Comparison of ENCODE assay signal across 1 cellular context in the genomic region with DNA sequence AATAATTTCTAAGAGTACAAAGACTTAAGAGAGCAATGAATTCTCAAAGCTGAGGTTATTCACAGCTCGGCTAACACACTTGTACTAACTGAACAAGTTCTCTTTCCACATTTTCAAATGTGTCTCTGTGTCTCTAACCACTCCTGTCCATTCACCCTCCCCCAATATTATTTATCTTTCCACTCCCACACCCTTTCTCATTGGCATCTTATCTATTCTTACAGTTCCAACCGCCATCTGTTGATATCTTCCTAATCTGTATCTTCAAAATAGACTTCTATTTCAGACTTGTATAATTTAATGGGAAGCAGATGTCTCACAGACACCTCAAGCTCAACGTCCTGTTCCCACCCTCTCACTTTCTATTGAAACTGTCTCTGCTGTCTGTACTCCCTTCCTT.
TF ChIP-seq lines count a peak whose summit lies in the region.

No MANE protein-coding gene starts in this region.

TF ChIP-seq in K562, 482 proteins besides CTCF, POLR2A, EP300 and RAD21 (continued from another document and continues in another):
- TF ChIP-seq, protein P1, sequence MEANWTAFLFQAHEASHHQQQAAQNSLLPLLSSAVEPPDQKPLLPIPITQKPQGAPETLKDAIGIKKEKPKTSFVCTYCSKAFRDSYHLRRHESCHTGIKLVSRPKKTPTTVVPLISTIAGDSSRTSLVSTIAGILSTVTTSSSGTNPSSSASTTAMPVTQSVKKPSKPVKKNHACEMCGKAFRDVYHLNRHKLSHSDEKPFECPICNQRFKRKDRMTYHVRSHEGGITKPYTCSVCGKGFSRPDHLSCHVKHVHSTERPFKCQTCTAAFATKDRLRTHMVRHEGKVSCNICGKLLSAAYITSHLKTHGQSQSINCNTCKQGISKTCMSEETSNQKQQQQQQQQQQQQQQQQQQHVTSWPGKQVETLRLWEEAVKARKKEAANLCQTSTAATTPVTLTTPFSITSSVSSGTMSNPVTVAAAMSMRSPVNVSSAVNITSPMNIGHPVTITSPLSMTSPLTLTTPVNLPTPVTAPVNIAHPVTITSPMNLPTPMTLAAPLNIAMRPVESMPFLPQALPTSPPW (CRISPR knock-in tag; IDR thresholded peaks at IDR 0.05): 0 out of 2 replicates have a peak, but pooled peaks have one; percentile 18
- no peak for TF ChIP-seq GATA2 (CRISPR knock-in tag; IDR thresholded peaks at IDR 0.05)
- TF ChIP-seq, protein P2, sequence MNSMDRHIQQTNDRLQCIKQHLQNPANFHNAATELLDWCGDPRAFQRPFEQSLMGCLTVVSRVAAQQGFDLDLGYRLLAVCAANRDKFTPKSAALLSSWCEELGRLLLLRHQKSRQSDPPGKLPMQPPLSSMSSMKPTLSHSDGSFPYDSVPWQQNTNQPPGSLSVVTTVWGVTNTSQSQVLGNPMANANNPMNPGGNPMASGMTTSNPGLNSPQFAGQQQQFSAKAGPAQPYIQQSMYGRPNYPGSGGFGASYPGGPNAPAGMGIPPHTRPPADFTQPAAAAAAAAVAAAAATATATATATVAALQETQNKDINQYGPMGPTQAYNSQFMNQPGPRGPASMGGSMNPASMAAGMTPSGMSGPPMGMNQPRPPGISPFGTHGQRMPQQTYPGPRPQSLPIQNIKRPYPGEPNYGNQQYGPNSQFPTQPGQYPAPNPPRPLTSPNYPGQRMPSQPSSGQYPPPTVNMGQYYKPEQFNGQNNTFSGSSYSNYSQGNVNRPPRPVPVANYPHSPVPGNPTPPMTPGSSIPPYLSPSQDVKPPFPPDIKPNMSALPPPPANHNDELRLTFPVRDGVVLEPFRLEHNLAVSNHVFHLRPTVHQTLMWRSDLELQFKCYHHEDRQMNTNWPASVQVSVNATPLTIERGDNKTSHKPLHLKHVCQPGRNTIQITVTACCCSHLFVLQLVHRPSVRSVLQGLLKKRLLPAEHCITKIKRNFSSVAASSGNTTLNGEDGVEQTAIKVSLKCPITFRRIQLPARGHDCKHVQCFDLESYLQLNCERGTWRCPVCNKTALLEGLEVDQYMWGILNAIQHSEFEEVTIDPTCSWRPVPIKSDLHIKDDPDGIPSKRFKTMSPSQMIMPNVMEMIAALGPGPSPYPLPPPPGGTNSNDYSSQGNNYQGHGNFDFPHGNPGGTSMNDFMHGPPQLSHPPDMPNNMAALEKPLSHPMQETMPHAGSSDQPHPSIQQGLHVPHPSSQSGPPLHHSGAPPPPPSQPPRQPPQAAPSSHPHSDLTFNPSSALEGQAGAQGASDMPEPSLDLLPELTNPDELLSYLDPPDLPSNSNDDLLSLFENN (IDR thresholded peaks at IDR 0.05; ENCODE audit: low read depth in 2 of 2, low read length in 2 of 2): peak in 1 of 2 experiments; percentile 63; a peak in 2 of 4 replicates
- no peak for TF ChIP-seq FOXJ2 (tag; IDR thresholded peaks at IDR 0.05)
- no peak for TF ChIP-seq SP1 (CRISPR knock-in tag; IDR thresholded peaks at IDR 0.05)
- peak; percentile 48; the same call in 1 of the 2 replicates for TF ChIP-seq NFIC (IDR thresholded peaks at IDR 0.05)
- peak; percentile 13 for TF ChIP-seq TBP (optimal IDR thresholded peaks at IDR 0.05; ENCODE audit: low read depth, low read length)
- TF ChIP-seq, protein P3, sequence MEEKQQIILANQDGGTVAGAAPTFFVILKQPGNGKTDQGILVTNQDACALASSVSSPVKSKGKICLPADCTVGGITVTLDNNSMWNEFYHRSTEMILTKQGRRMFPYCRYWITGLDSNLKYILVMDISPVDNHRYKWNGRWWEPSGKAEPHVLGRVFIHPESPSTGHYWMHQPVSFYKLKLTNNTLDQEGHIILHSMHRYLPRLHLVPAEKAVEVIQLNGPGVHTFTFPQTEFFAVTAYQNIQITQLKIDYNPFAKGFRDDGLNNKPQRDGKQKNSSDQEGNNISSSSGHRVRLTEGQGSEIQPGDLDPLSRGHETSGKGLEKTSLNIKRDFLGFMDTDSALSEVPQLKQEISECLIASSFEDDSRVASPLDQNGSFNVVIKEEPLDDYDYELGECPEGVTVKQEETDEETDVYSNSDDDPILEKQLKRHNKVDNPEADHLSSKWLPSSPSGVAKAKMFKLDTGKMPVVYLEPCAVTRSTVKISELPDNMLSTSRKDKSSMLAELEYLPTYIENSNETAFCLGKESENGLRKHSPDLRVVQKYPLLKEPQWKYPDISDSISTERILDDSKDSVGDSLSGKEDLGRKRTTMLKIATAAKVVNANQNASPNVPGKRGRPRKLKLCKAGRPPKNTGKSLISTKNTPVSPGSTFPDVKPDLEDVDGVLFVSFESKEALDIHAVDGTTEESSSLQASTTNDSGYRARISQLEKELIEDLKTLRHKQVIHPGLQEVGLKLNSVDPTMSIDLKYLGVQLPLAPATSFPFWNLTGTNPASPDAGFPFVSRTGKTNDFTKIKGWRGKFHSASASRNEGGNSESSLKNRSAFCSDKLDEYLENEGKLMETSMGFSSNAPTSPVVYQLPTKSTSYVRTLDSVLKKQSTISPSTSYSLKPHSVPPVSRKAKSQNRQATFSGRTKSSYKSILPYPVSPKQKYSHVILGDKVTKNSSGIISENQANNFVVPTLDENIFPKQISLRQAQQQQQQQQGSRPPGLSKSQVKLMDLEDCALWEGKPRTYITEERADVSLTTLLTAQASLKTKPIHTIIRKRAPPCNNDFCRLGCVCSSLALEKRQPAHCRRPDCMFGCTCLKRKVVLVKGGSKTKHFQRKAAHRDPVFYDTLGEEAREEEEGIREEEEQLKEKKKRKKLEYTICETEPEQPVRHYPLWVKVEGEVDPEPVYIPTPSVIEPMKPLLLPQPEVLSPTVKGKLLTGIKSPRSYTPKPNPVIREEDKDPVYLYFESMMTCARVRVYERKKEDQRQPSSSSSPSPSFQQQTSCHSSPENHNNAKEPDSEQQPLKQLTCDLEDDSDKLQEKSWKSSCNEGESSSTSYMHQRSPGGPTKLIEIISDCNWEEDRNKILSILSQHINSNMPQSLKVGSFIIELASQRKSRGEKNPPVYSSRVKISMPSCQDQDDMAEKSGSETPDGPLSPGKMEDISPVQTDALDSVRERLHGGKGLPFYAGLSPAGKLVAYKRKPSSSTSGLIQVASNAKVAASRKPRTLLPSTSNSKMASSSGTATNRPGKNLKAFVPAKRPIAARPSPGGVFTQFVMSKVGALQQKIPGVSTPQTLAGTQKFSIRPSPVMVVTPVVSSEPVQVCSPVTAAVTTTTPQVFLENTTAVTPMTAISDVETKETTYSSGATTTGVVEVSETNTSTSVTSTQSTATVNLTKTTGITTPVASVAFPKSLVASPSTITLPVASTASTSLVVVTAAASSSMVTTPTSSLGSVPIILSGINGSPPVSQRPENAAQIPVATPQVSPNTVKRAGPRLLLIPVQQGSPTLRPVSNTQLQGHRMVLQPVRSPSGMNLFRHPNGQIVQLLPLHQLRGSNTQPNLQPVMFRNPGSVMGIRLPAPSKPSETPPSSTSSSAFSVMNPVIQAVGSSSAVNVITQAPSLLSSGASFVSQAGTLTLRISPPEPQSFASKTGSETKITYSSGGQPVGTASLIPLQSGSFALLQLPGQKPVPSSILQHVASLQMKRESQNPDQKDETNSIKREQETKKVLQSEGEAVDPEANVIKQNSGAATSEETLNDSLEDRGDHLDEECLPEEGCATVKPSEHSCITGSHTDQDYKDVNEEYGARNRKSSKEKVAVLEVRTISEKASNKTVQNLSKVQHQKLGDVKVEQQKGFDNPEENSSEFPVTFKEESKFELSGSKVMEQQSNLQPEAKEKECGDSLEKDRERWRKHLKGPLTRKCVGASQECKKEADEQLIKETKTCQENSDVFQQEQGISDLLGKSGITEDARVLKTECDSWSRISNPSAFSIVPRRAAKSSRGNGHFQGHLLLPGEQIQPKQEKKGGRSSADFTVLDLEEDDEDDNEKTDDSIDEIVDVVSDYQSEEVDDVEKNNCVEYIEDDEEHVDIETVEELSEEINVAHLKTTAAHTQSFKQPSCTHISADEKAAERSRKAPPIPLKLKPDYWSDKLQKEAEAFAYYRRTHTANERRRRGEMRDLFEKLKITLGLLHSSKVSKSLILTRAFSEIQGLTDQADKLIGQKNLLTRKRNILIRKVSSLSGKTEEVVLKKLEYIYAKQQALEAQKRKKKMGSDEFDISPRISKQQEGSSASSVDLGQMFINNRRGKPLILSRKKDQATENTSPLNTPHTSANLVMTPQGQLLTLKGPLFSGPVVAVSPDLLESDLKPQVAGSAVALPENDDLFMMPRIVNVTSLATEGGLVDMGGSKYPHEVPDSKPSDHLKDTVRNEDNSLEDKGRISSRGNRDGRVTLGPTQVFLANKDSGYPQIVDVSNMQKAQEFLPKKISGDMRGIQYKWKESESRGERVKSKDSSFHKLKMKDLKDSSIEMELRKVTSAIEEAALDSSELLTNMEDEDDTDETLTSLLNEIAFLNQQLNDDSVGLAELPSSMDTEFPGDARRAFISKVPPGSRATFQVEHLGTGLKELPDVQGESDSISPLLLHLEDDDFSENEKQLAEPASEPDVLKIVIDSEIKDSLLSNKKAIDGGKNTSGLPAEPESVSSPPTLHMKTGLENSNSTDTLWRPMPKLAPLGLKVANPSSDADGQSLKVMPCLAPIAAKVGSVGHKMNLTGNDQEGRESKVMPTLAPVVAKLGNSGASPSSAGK (IDR thresholded peaks at IDR 0.05): peak; percentile 19; the same call in 1 of the 2 replicates
- no peak for TF ChIP-seq KLF6 (CRISPR knock-in tag; IDR thresholded peaks at IDR 0.05; ENCODE audit: borderline replicate concordance)
- no peak for TF ChIP-seq KLF1 (tag; IDR thresholded peaks at IDR 0.05)
- no peak for TF ChIP-seq MED1 (CRISPR knock-in tag; IDR thresholded peaks at IDR 0.05; ENCODE audit: borderline replicate concordance)
- TF ChIP-seq PHF21A (IDR thresholded peaks at IDR 0.05; ENCODE audit: borderline replicate concordance, low read depth): no peak
- peak; percentile 53; the same call in 1 of the 2 replicates for TF ChIP-seq STAT5A (IDR thresholded peaks at IDR 0.05; ENCODE audit: borderline replicate concordance, low read length)
- TF ChIP-seq ZFP1 (CRISPR knock-in tag; IDR thresholded peaks at IDR 0.05): no peak
- TF ChIP-seq SMC3 (conservative IDR thresholded peaks at IDR 0.05; ENCODE audit: insufficient read depth, low read depth, low read length): no peak
- no peak for TF ChIP-seq ZNF282 (CRISPR knock-in tag; IDR thresholded peaks at IDR 0.05)
- TF ChIP-seq, protein P4, sequence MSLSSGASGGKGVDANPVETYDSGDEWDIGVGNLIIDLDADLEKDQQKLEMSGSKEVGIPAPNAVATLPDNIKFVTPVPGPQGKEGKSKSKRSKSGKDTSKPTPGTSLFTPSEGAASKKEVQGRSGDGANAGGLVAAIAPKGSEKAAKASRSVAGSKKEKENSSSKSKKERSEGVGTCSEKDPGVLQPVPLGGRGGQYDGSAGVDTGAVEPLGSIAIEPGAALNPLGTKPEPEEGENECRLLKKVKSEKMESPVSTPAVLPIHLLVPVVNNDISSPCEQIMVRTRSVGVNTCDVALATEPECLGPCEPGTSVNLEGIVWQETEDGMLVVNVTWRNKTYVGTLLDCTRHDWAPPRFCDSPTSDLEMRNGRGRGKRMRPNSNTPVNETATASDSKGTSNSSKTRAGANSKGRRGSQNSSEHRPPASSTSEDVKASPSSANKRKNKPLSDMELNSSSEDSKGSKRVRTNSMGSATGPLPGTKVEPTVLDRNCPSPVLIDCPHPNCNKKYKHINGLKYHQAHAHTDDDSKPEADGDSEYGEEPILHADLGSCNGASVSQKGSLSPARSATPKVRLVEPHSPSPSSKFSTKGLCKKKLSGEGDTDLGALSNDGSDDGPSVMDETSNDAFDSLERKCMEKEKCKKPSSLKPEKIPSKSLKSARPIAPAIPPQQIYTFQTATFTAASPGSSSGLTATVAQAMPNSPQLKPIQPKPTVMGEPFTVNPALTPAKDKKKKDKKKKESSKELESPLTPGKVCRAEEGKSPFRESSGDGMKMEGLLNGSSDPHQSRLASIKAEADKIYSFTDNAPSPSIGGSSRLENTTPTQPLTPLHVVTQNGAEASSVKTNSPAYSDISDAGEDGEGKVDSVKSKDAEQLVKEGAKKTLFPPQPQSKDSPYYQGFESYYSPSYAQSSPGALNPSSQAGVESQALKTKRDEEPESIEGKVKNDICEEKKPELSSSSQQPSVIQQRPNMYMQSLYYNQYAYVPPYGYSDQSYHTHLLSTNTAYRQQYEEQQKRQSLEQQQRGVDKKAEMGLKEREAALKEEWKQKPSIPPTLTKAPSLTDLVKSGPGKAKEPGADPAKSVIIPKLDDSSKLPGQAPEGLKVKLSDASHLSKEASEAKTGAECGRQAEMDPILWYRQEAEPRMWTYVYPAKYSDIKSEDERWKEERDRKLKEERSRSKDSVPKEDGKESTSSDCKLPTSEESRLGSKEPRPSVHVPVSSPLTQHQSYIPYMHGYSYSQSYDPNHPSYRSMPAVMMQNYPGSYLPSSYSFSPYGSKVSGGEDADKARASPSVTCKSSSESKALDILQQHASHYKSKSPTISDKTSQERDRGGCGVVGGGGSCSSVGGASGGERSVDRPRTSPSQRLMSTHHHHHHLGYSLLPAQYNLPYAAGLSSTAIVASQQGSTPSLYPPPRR (CRISPR knock-in tag; IDR thresholded peaks at IDR 0.05; ENCODE audit: borderline replicate concordance): no peak
- TF ChIP-seq NUFIP1 (IDR thresholded peaks at IDR 0.05; ENCODE audit: partially characterized antibody): no peak
- peak; percentile 58; the same call in 1 of the 2 replicates for TF ChIP-seq SMARCE1 (IDR thresholded peaks at IDR 0.05)
- no peak for TF ChIP-seq ILF3 (IDR thresholded peaks at IDR 0.05; ENCODE audit: borderline replicate concordance)
- TF ChIP-seq MTA1 (IDR thresholded peaks at IDR 0.05; ENCODE audit: borderline replicate concordance): peak; percentile 55; the same call in 1 of the 2 replicates
- TF ChIP-seq TBL1XR1 (IDR thresholded peaks at IDR 0.05; ENCODE audit: low read length in 2 of 2): 0 out of 4 replicates have a peak, but pooled peaks of 1 of the 2 experiments have one; percentile 35
- no peak for TF ChIP-seq ZNF57 (CRISPR knock-in tag; IDR thresholded peaks at IDR 0.05)
- TF ChIP-seq NCOA2 (IDR thresholded peaks at IDR 0.05; ENCODE audit: partially characterized antibody in 2 of 2): peak in 1 of 2 experiments; percentile 28
- no peak for TF ChIP-seq EWSR1 (IDR thresholded peaks at IDR 0.05; ENCODE audit: borderline replicate concordance, low read depth, partially characterized antibody)
- no peak for TF ChIP-seq FOXK1 (CRISPR knock-in tag; IDR thresholded peaks at IDR 0.05; ENCODE audit: borderline replicate concordance)
- TF ChIP-seq ZNF766 (CRISPR knock-in tag; conservative IDR thresholded peaks at IDR 0.05): 0 out of 2 replicates have a peak, but pooled peaks have one; percentile 21
- TF ChIP-seq, protein P5, sequence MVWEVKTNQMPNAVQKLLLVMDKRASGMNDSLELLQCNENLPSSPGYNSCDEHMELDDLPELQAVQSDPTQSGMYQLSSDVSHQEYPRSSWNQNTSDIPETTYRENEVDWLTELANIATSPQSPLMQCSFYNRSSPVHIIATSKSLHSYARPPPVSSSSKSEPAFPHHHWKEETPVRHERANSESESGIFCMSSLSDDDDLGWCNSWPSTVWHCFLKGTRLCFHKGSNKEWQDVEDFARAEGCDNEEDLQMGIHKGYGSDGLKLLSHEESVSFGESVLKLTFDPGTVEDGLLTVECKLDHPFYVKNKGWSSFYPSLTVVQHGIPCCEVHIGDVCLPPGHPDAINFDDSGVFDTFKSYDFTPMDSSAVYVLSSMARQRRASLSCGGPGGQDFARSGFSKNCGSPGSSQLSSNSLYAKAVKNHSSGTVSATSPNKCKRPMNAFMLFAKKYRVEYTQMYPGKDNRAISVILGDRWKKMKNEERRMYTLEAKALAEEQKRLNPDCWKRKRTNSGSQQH (CRISPR knock-in tag; IDR thresholded peaks at IDR 0.05): no peak
